ENCODE assay signal across 7 cellular contexts in the genomic region with DNA sequence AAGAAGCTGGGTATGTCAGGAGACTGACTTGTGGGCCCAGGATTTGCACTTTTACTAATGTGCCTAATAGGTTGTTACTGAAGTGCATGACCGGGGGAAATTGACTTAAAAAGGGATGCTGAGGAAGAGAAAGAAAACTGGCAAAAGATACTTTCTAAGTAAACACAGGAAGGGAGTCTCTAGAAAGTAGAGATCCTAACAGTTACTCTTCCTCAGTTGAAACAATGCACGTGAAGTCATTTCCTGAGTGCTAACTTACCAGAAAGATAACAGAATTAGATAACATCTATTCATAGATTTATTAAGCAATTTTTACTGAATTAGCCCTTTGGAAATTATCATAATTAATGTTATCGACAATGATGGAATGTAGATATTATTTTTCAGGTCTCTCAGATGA. TPM values are rescaled to one million over a fixed set of nuclear protein-coding genes. Genes with fewer than 3 reads are reported as not detected.
DNase-seq lines count a peak whose midpoint lies in the region; ATAC-seq lines count a peak whose summit lies in the region.
"Not testable (repeated sequence)": the region's sequence is repeated elsewhere in the genome, so short reads cannot be mapped to it uniquely, and the experiment has no call there.

No MANE protein-coding gene starts in this region.

- H3K36me3 ChIP-seq in CD4-positive, alpha-beta memory T cell (ENCODE audit: insufficient read depth, low read length); KOPT-K1 (ENCODE audit: insufficient read depth, low read length); naive thymus-derived CD4-positive, alpha-beta T cell (ENCODE audit: control insufficient read depth in 2 of 3, insufficient read depth in 3 of 3, low read length in 3 of 3): not testable (repeated sequence)

- H3K9me3 ChIP-seq in CD4-positive, alpha-beta memory T cell (ENCODE audit: control insufficient read depth in 1 of 2, low read length in 2 of 2); KOPT-K1 (ENCODE audit: insufficient read depth, low read length, poor library complexity, severe bottlenecking); T-helper 17 cell (ENCODE audit: control insufficient read depth, low read length, poor library complexity, severe bottlenecking); naive thymus-derived CD4-positive, alpha-beta T cell (ENCODE audit: control insufficient read depth in 2 of 3, low read length in 3 of 3): not testable (repeated sequence)

- H3K27me3 Mint-ChIP-seq in CD4-positive, alpha-beta memory T cell; T-helper 17 cell; activated CD4-positive, alpha-beta memory T cell treated with anti-CD3 and anti-CD28 coated beads for 36 hours; activated T-cell treated with anti-CD3 and anti-CD28 coated beads, Interleukin-2, amount 50 U/mL, for 24 hours; activated naive CD4-positive, alpha-beta T cell treated with anti-CD3 and anti-CD28 coated beads, Interleukin-2, amount 10 ng/mL, durations not matched to agents 7 days and 5 days; naive thymus-derived CD4-positive, alpha-beta T cell: not testable (repeated sequence)

- peak overlapping the region in 4 of 8 donors; percentile 20 to 69 (median 45) for H3K4me3 Mint-ChIP-seq in CD4-positive, alpha-beta memory T cell
- not testable (repeated sequence) for H3K4me3 Mint-ChIP-seq in T-helper 17 cell; activated T-cell treated with anti-CD3 and anti-CD28 coated beads, Interleukin-2, amount 50 U/mL, for 24 hours
- H3K4me3 Mint-ChIP-seq in activated CD4-positive, alpha-beta memory T cell treated with anti-CD3 and anti-CD28 coated beads for 36 hours: peak overlapping the region; percentile 23
- H3K4me3 Mint-ChIP-seq in activated naive CD4-positive, alpha-beta T cell treated with anti-CD3 and anti-CD28 coated beads, Interleukin-2, amount 10 ng/mL, durations not matched to agents 7 days and 5 days: peak overlapping the region; percentile 36
- peak overlapping the region in 7 of 10 donors; percentile 4 to 66 (median 43) for H3K4me3 Mint-ChIP-seq in naive thymus-derived CD4-positive, alpha-beta T cell

- H3K36me3 Mint-ChIP-seq in CD4-positive, alpha-beta memory T cell; T-helper 17 cell (ENCODE audit: low read depth); activated CD4-positive, alpha-beta memory T cell treated with anti-CD3 and anti-CD28 coated beads for 36 hours; activated T-cell treated with anti-CD3 and anti-CD28 coated beads, Interleukin-2, amount 50 U/mL, for 24 hours (ENCODE audit: low read depth); activated naive CD4-positive, alpha-beta T cell treated with anti-CD3 and anti-CD28 coated beads, Interleukin-2, amount 10 ng/mL, durations not matched to agents 7 days and 5 days; naive thymus-derived CD4-positive, alpha-beta T cell: not testable (repeated sequence)

- intact Hi-C loops in CD4-positive, alpha-beta memory T cell (cut with micrococcal nuclease); activated CD4-positive, alpha-beta memory T cell treated with anti-CD3 and anti-CD28 coated beads for 36 hours (cut with micrococcal nuclease); naive thymus-derived CD4-positive, alpha-beta T cell (cut with micrococcal nuclease): not testable (repeated sequence)

- not testable (repeated sequence) for H3K27me3 ChIP-seq in CD4-positive, alpha-beta memory T cell (ENCODE audit: insufficient read depth, low read length); naive thymus-derived CD4-positive, alpha-beta T cell (ENCODE audit: control insufficient read depth in 2 of 2, insufficient read depth in 2 of 2, low read length in 2 of 2)

- peak overlapping the region in 6 of 7 donors; percentile 15 to 71 (median 44) for H3K27ac Mint-ChIP-seq in CD4-positive, alpha-beta memory T cell
- H3K27ac Mint-ChIP-seq in T-helper 17 cell: not testable (repeated sequence)
- peak overlapping the region; percentile 73 for H3K27ac Mint-ChIP-seq in activated CD4-positive, alpha-beta memory T cell treated with anti-CD3 and anti-CD28 coated beads for 36 hours
- peak overlapping the region; percentile 35 for H3K27ac Mint-ChIP-seq in activated T-cell treated with anti-CD3 and anti-CD28 coated beads, Interleukin-2, amount 50 U/mL, for 24 hours
- H3K27ac Mint-ChIP-seq in activated naive CD4-positive, alpha-beta T cell treated with anti-CD3 and anti-CD28 coated beads, Interleukin-2, amount 10 ng/mL, durations not matched to agents 7 days and 5 days: peak overlapping the region; percentile 81
- H3K27ac Mint-ChIP-seq in naive thymus-derived CD4-positive, alpha-beta T cell: peak overlapping the region in 8 of 9 donors; percentile 68 to 95 (median 83)

- POLR2A ChIA-PET in CD4-positive, alpha-beta memory T cell (lab: Charles Lee; ENCODE audit: partially characterized antibody); activated CD4-positive, alpha-beta memory T cell treated with anti-CD3 and anti-CD28 coated beads for 36 hours (lab: Charles Lee); naive thymus-derived CD4-positive, alpha-beta T cell (lab: Charles Lee): not testable (repeated sequence)

- DNase-seq in CD4-positive, alpha-beta memory T cell; T-helper 17 cell; activated CD4-positive, alpha-beta memory T cell treated with anti-CD3 and anti-CD28 coated beads for 36 hours; activated T-cell treated with anti-CD3 and anti-CD28 coated beads, Interleukin-2, amount 50 U/mL, for 24 hours; activated naive CD4-positive, alpha-beta T cell treated with anti-CD3 and anti-CD28 coated beads, Interleukin-2, amount 10 ng/mL, durations not matched to agents 7 days and 5 days: not testable (repeated sequence)
- peak in 1 of 9 donors; percentile 1 for DNase-seq in naive thymus-derived CD4-positive, alpha-beta T cell

- ATAC-seq in T-helper 17 cell: peak; percentile 57
- ATAC-seq in naive thymus-derived CD4-positive, alpha-beta T cell: not testable (repeated sequence)

- not testable (repeated sequence) for H3K9me3 Mint-ChIP-seq in CD4-positive, alpha-beta memory T cell; activated CD4-positive, alpha-beta memory T cell treated with anti-CD3 and anti-CD28 coated beads for 36 hours; activated T-cell treated with anti-CD3 and anti-CD28 coated beads, Interleukin-2, amount 50 U/mL, for 24 hours; activated naive CD4-positive, alpha-beta T cell treated with anti-CD3 and anti-CD28 coated beads, Interleukin-2, amount 10 ng/mL, durations not matched to agents 7 days and 5 days; naive thymus-derived CD4-positive, alpha-beta T cell

- H3K4me1 Mint-ChIP-seq in CD4-positive, alpha-beta memory T cell; T-helper 17 cell; activated CD4-positive, alpha-beta memory T cell treated with anti-CD3 and anti-CD28 coated beads for 36 hours (ENCODE audit: low read depth); activated T-cell treated with anti-CD3 and anti-CD28 coated beads, Interleukin-2, amount 50 U/mL, for 24 hours (ENCODE audit: low read depth); naive thymus-derived CD4-positive, alpha-beta T cell: not testable (repeated sequence)
- H3K4me1 Mint-ChIP-seq in activated naive CD4-positive, alpha-beta T cell treated with anti-CD3 and anti-CD28 coated beads, Interleukin-2, amount 10 ng/mL, durations not matched to agents 7 days and 5 days: peaks cover 11% of the 10 kb centered on the region

- CTCF ChIA-PET in CD4-positive, alpha-beta memory T cell (lab: Charles Lee; ENCODE audit: partially characterized antibody); activated CD4-positive, alpha-beta memory T cell treated with anti-CD3 and anti-CD28 coated beads for 36 hours (lab: Charles Lee); activated naive CD4-positive, alpha-beta T cell treated with anti-CD3 and anti-CD28 coated beads, Interleukin-2, amount 10 ng/mL, durations not matched to agents 7 days and 5 days (lab: Charles Lee); naive thymus-derived CD4-positive, alpha-beta T cell (lab: Charles Lee): not testable (repeated sequence)

- not testable (repeated sequence) for H3K4me3 ChIP-seq in CD4-positive, alpha-beta memory T cell (ENCODE audit: low read length in 2 of 2); naive thymus-derived CD4-positive, alpha-beta T cell (ENCODE audit: low read length)

- not testable (repeated sequence) for H3K27ac ChIP-seq in CD4-positive, alpha-beta memory T cell (ENCODE audit: low read depth, low read length); naive thymus-derived CD4-positive, alpha-beta T cell (ENCODE audit: low read depth, low read length)
- peak overlapping the region; percentile 65 for H3K27ac ChIP-seq in KOPT-K1 (ENCODE audit: low read depth, low read length, poor library complexity, severe bottlenecking)

- H3K4me1 ChIP-seq in CD4-positive, alpha-beta memory T cell (ENCODE audit: insufficient read depth, low read length); naive thymus-derived CD4-positive, alpha-beta T cell (ENCODE audit: control insufficient read depth in 2 of 2, insufficient read depth in 2 of 2, low read length in 2 of 2): not testable (repeated sequence)

RNA-seq across cellular contexts. Expression of gene NBPF9, which starts 9.5 kb away (rescaled TPM):
- total RNA-seq in CD4-positive, alpha-beta memory T cell: 10 to 100 TPM; 44.5 to 48.4 TPM
- 1 to 10 TPM; 1.8 to 6.7 TPM for polyA plus RNA-seq in CD4-positive, alpha-beta memory T cell
- 10 to 100 TPM; 34.4 to 43.9 TPM for total RNA-seq in T-helper 17 cell
- total RNA-seq in activated CD4-positive, alpha-beta memory T cell treated with anti-CD3 and anti-CD28 coated beads for 36 hours: 10 to 100 TPM; 22.0 to 24.3 TPM
- 10 to 100 TPM; 27.1 to 79.8 (median 57.3) TPM for total RNA-seq in naive thymus-derived CD4-positive, alpha-beta T cell
- polyA plus RNA-seq in naive thymus-derived CD4-positive, alpha-beta T cell: 10 to 100 TPM in 1 of 2 donors, 1 to 10 TPM in 1; 3.6 to 11.8 TPM
